18 cellular contexts compared by ENCODE assay signal in the genomic region with DNA sequence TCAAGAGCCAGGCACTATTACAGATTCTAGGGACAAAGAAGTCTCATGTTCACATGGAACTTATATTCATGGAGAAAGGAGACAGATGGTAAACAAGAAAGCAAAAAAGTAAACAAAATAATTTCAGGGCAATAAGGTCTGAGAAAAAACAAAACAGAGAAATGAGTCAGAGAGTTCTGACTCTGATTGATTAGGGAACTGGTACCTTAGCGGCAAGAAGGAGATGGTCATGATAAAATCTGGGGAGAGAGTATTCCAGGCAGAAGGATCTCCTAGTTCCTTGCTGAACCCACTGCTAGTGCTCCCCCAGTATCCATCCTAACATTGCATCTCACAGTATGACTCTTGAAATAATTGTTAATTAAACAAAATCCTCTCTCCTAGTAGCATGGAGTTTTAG.
A peak's percentile ranks its signal among the peaks of the same experiment; 100 is the strongest.
DNase-seq lines count a peak whose midpoint lies in the region; ATAC-seq, FAIRE-seq and TF ChIP-seq lines count a peak whose summit lies in the region.
"Had no signal": no experiment of that assay in that cellular context is flagged by ENCODE, and none has a peak within 500 bp of the region (broad histone marks: within the 10 kb centered on the region; RNA-seq: fewer than 3 reads in every experiment).

No MANE protein-coding gene starts in this region.

- in situ Hi-C loops in K562 (cut with MboI) = loop anchor here (5.0 kb wide), 1 partner anchor 145 kb away; no protein-coding TSS in a partner anchor

- no peak for TF ChIP-seq CTCF in K562 (IDR thresholded peaks at IDR 0.05 in 2 of 3, conservative IDR thresholded peaks at IDR 0.05 in 1 of 3; ENCODE audit: insufficient read depth in 2 of 3, low read depth in 1 of 3, low read length in 3 of 3)

- H3K27me3 Mint-ChIP-seq in T-helper 1 cell treated with Interleukin-12 subunit alpha and Interleukin-12 subunit beta and Interleukin-4 antibody, amounts not matched to agents 30 μg/mL and 1 μg/mL, for 36 hours (ENCODE audit: low read depth) = no peaks in the 10 kb centered on the region

- H3K9ac ChIP-seq in K562 (ENCODE audit: insufficient read depth in 1 of 2, low read depth in 2 of 2, low read length in 2 of 2) = no peak overlapping the region

- H2AFZ ChIP-seq in K562 (ENCODE audit: low read depth, low read length) = no peak overlapping the region

- ATAC-seq in GM21723 (IDR thresholded peaks at IDR 0.05; ENCODE audit: unreplicated experiment) = peak; percentile 24
- ATAC-seq in HG03432 (IDR thresholded peaks at IDR 0.05; ENCODE audit: unreplicated experiment) = peak; percentile 31
- no peak for ATAC-seq in K562
- ATAC-seq: PC-3 had no signal

- peaks cover 39% of the 10 kb centered on the region for H3K4me1 Mint-ChIP-seq in T-helper 1 cell treated with Interleukin-12 subunit alpha and Interleukin-12 subunit beta and Interleukin-4 antibody, amounts not matched to agents 30 μg/mL and 1 μg/mL, for 36 hours (ENCODE audit: low read depth)

- H3K9me3 Mint-ChIP-seq in T-helper 1 cell treated with Interleukin-12 subunit alpha and Interleukin-12 subunit beta and Interleukin-4 antibody, amounts not matched to agents 30 μg/mL and 1 μg/mL, for 36 hours = no peaks in the 10 kb centered on the region

- no peaks in the 10 kb centered on the region for H3K79me2 ChIP-seq in K562 (ENCODE audit: control insufficient read depth, insufficient read depth, low read length)

- FAIRE-seq in K562 (lab: Jason Lieb, UNC) = no peak
- FAIRE-seq: H1 had no signal

- H3K27ac ChIP-seq in K562 (ENCODE audit: extremely low read depth, low read depth, low read length) = no peak overlapping the region
- H3K27ac ChIP-seq: 22Rv1, HL-60 had no signal

- no peak overlapping the region for H3K4me2 ChIP-seq in K562 (ENCODE audit: insufficient read depth, low read length)

- TF ChIP-seq POLR2A in K562 (conservative IDR thresholded peaks at IDR 0.05) = no peak

- H3K27me3 ChIP-seq in K562 (ENCODE audit: control insufficient read depth in 2 of 2, insufficient read depth in 2 of 2, low read length in 2 of 2) = no peaks in the 10 kb centered on the region
- H3K27me3 ChIP-seq: MG63 had no signal

- CTCF ChIA-PET in K562 (lab: Yijun Ruan, JAX; ENCODE audit: low intra/inter-chr PET ratio) = no interaction called here

- no peak overlapping the region for H3K4me3 ChIP-seq in K562
- H3K4me3 ChIP-seq: MG63 had no signal

- no peaks in the 10 kb centered on the region for H3K9me3 ChIP-seq in K562 (replicated peaks; ENCODE audit: control insufficient read depth, insufficient read depth, low read depth, low read length)
- H3K9me3 ChIP-seq: MG63 had no signal

- H3K36me3 ChIP-seq in K562 (ENCODE audit: control insufficient read depth, insufficient read depth, low read length) = no peaks in the 10 kb centered on the region
- H3K36me3 ChIP-seq: MG63 had no signal

- no peak overlapping the region for H3K4me3 Mint-ChIP-seq in T-helper 1 cell treated with Interleukin-12 subunit alpha and Interleukin-12 subunit beta and Interleukin-4 antibody, amounts not matched to agents 30 μg/mL and 1 μg/mL, for 36 hours

- peak overlapping the region; percentile 22 for H3K27ac Mint-ChIP-seq in T-helper 1 cell treated with Interleukin-12 subunit alpha and Interleukin-12 subunit beta and Interleukin-4 antibody, amounts not matched to agents 30 μg/mL and 1 μg/mL, for 36 hours

- BruUV-seq in K562 (replicated peaks; lab: Mats Ljungman, UMichigan) = no TSS peak

- H3K4me1 ChIP-seq in K562 (replicated peaks in 1 of 2; ENCODE audit: control insufficient read depth in 2 of 2, insufficient read depth in 2 of 2, low read length in 2 of 2) = no peaks in the 10 kb centered on the region; a peak in 1 of 5 replicates

- no peaks in the 10 kb centered on the region for H4K20me1 ChIP-seq in K562 (replicated peaks; ENCODE audit: control insufficient read depth, insufficient read depth, low read length)

- intact Hi-C loops in K562 (cut with micrococcal nuclease) = no loop called here

- POLR2A ChIA-PET in K562 (lab: Yijun Ruan, JAX) = no interaction called here

- DNase-seq in T-helper 1 cell (no peak), K562 (ENCODE audit: extremely low read depth in 1 of 4, low spot score in 3 of 4) (no peak), GOT3 (lab: John Stamatoyannopoulos, UW) (no peak), hypothalamus (lab: John Stamatoyannopoulos, UW) (no peak), kidney glomerular epithelial cell (lab: John Stamatoyannopoulos, UW) (no peak)
- DNase-seq: KG1, MG63, NCI-H1092 treated with DMSO at 0.1 percent for 48 hours, NCI-H1694, NCI-H345, NCI-H526 treated with DMSO at 0.1 percent for 48 hours, PC-3 had no signal

- TF ChIP-seq RAD21 in K562 (CRISPR knock-in tag; conservative IDR thresholded peaks at IDR 0.05 in 1 of 2, IDR thresholded peaks at IDR 0.05 in 1 of 2) = no peak

- 14% methylated on average over 1 of the region's 1 CpG for WGBS in K562 (ENCODE audit: insufficient coverage, low coverage, missing lambda C conversion rate)

- no peak for TF ChIP-seq EP300 in K562 (IDR thresholded peaks at IDR 0.05; ENCODE audit: low read length)

- no peaks in the 10 kb centered on the region for H3K36me3 Mint-ChIP-seq in T-helper 1 cell treated with Interleukin-12 subunit alpha and Interleukin-12 subunit beta and Interleukin-4 antibody, amounts not matched to agents 30 μg/mL and 1 μg/mL, for 36 hours (ENCODE audit: low read depth)

- H3K9me1 ChIP-seq in K562 (ENCODE audit: control insufficient read depth, insufficient read depth, low read length) = no peaks in the 10 kb centered on the region

TF ChIP-seq in K562, 482 proteins besides CTCF, POLR2A, EP300 and RAD21:
- TF ChIP-seq ZNF717 (CRISPR knock-in tag; IDR thresholded peaks at IDR 0.05) (no peak), MEIS2 (IDR thresholded peaks at IDR 0.05; ENCODE audit: partially characterized antibody) (peak; percentile 56), ZNF507 (tag; conservative IDR thresholded peaks at IDR 0.05) (no peak), NR2C2 (CRISPR knock-in tag; IDR thresholded peaks at IDR 0.05) (no peak), NR2C2 (tag; IDR thresholded peaks at IDR 0.05) (no peak), ZNF778 (CRISPR knock-in tag; IDR thresholded peaks at IDR 0.05) (no peak), HDAC6 (IDR thresholded peaks at IDR 0.05; ENCODE audit: low read depth, low read length) (no peak)
- TF ChIP-seq, protein P1, sequence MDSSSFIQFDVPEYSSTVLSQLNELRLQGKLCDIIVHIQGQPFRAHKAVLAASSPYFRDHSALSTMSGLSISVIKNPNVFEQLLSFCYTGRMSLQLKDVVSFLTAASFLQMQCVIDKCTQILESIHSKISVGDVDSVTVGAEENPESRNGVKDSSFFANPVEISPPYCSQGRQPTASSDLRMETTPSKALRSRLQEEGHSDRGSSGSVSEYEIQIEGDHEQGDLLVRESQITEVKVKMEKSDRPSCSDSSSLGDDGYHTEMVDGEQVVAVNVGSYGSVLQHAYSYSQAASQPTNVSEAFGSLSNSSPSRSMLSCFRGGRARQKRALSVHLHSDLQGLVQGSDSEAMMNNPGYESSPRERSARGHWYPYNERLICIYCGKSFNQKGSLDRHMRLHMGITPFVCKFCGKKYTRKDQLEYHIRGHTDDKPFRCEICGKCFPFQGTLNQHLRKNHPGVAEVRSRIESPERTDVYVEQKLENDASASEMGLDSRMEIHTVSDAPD (CRISPR knock-in tag; IDR thresholded peaks at IDR 0.05) = no peak
- TF ChIP-seq, protein P2, sequence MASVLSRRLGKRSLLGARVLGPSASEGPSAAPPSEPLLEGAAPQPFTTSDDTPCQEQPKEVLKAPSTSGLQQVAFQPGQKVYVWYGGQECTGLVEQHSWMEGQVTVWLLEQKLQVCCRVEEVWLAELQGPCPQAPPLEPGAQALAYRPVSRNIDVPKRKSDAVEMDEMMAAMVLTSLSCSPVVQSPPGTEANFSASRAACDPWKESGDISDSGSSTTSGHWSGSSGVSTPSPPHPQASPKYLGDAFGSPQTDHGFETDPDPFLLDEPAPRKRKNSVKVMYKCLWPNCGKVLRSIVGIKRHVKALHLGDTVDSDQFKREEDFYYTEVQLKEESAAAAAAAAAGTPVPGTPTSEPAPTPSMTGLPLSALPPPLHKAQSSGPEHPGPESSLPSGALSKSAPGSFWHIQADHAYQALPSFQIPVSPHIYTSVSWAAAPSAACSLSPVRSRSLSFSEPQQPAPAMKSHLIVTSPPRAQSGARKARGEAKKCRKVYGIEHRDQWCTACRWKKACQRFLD (CRISPR knock-in tag; IDR thresholded peaks at IDR 0.05) = no peak
- TF ChIP-seq, protein P3, sequence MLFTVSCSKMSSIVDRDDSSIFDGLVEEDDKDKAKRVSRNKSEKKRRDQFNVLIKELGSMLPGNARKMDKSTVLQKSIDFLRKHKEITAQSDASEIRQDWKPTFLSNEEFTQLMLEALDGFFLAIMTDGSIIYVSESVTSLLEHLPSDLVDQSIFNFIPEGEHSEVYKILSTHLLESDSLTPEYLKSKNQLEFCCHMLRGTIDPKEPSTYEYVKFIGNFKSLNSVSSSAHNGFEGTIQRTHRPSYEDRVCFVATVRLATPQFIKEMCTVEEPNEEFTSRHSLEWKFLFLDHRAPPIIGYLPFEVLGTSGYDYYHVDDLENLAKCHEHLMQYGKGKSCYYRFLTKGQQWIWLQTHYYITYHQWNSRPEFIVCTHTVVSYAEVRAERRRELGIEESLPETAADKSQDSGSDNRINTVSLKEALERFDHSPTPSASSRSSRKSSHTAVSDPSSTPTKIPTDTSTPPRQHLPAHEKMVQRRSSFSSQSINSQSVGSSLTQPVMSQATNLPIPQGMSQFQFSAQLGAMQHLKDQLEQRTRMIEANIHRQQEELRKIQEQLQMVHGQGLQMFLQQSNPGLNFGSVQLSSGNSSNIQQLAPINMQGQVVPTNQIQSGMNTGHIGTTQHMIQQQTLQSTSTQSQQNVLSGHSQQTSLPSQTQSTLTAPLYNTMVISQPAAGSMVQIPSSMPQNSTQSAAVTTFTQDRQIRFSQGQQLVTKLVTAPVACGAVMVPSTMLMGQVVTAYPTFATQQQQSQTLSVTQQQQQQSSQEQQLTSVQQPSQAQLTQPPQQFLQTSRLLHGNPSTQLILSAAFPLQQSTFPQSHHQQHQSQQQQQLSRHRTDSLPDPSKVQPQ (CRISPR knock-in tag; IDR thresholded peaks at IDR 0.05; ENCODE audit: borderline replicate concordance) = no peak
